In genomic region chr12:96371138-96371786, GRCh38 we compare ENCODE assay signal across 19 cellular contexts. TPM values are rescaled to one million over a fixed set of nuclear protein-coding genes. Genes with fewer than 3 reads are reported as not detected.
DNase-seq lines count a peak whose midpoint lies in the region; ATAC-seq and TF ChIP-seq lines count a peak whose summit lies in the region.
"Had no signal": no experiment of that assay in that cellular context is flagged by ENCODE, and none has a peak within 500 bp of the region (broad histone marks: within the 10 kb centered on the region; RNA-seq: fewer than 3 reads in every experiment).

No MANE protein-coding gene starts in this region.

- WGBS in upper lobe of left lung, 2 donors = 57 to 68% methylated on average over 5 of the region's 5 CpGs
- 73 to 77% methylated on average over 5 of the region's 5 CpGs for WGBS in esophagus squamous epithelium, 2 donors

- H3K4me3 Mint-ChIP-seq in mesothelial cell of epicardium = no peak overlapping the region
- H3K4me3 Mint-ChIP-seq: neural crest cell had no signal

- H3K9me3 ChIP-seq in left ventricle myocardium inferior (replicated peaks) (no peaks in the 10 kb centered on the region), right atrium auricular region (no peaks in the 10 kb centered on the region), upper lobe of left lung (no peaks in the 10 kb centered on the region), esophagus squamous epithelium (no peaks in the 10 kb centered on the region)

- H3K27me3 ChIP-seq in left ventricle myocardium inferior (ENCODE audit: low read depth) = no peaks in the 10 kb centered on the region
- H3K27me3 ChIP-seq in right atrium auricular region = no peaks in the 10 kb centered on the region
- no peaks in the 10 kb centered on the region for H3K27me3 ChIP-seq in brain microvascular endothelial cell (replicated peaks)
- no peaks in the 10 kb centered on the region for H3K27me3 ChIP-seq in upper lobe of left lung
- H3K27me3 ChIP-seq in esophagus squamous epithelium = no peaks in the 10 kb centered on the region
- H3K27me3 ChIP-seq: foreskin keratinocyte had no signal

- DNase-seq in left ventricle myocardium inferior = no peak
- DNase-seq in right atrium auricular region (ENCODE audit: low spot score) = no peak
- DNase-seq in brain microvascular endothelial cell = no peak
- DNase-seq in mesothelial cell of epicardium (ENCODE audit: low spot score in 2 of 2, unreplicated experiment in 2 of 2) = no peak
- DNase-seq in upper lobe of left lung = peak in 1 of 2 donors; percentile 32
- DNase-seq in DMS114 treated with DMSO at 0.1 percent for 48 hours (lab: John Stamatoyannopoulos, UW; ENCODE audit: unreplicated experiment) = no peak
- no peak for DNase-seq in activated CD8-positive, alpha-beta memory T cell treated with anti-CD3 and anti-CD28 coated beads for 24 hours
- no peak for DNase-seq in esophagus squamous epithelium (lab: John Stamatoyannopoulos, UW)
- DNase-seq: activated CD4-positive, CD25-positive, alpha-beta regulatory T cell treated with anti-CD3 and anti-CD28 coated beads, Interleukin-2, amount 50 U/mL, for 72 hours; activated CD8-positive, alpha-beta memory T cell treated with anti-CD3 and anti-CD28 coated beads, Interleukin-2, amount 50 U/mL, for 4 hours; activated naive CD4-positive, alpha-beta T cell treated with anti-CD3 and anti-CD28 coated beads, Interleukin-2, amount 50 U/mL, for 16 hours; effector CD4-positive, alpha-beta T cell; EL; foreskin keratinocyte; KBM-7; left ventricle myocardium superior; SHP77; substantia nigra had no signal

- peaks cover 56% of the 10 kb centered on the region for H3K4me1 Mint-ChIP-seq in mesothelial cell of epicardium

- no peak for ATAC-seq in upper lobe of left lung (ENCODE audit: low FRiP score in 2 of 2)
- ATAC-seq: foreskin keratinocyte, left ventricle myocardium superior had no signal

- TF ChIP-seq CTCF in left ventricle myocardium inferior (IDR thresholded peaks at IDR 0.05; ENCODE audit: borderline replicate concordance) = no peak
- TF ChIP-seq CTCF in right atrium auricular region (IDR thresholded peaks at IDR 0.05) = no peak
- TF ChIP-seq CTCF in brain microvascular endothelial cell (IDR thresholded peaks at IDR 0.05; ENCODE audit: low read depth, low read length, missing control alignments) = no peak
- no peak for TF ChIP-seq CTCF in mesothelial cell of epicardium (IDR thresholded peaks at IDR 0.05; ENCODE audit: unreplicated experiment)
- no peak for TF ChIP-seq CTCF in upper lobe of left lung (IDR thresholded peaks at IDR 0.05)
- no peak for TF ChIP-seq CTCF in esophagus squamous epithelium (IDR thresholded peaks at IDR 0.05)

- no peaks in the 10 kb centered on the region for H3K9me3 Mint-ChIP-seq in mesothelial cell of epicardium
- H3K9me3 Mint-ChIP-seq: neural crest cell had no signal

- no peaks in the 10 kb centered on the region for H3K27me3 Mint-ChIP-seq in mesothelial cell of epicardium (ENCODE audit: low read depth)

- TF ChIP-seq POLR2A in upper lobe of left lung (IDR thresholded peaks at IDR 0.05) = no peak
- no peak for TF ChIP-seq POLR2A in esophagus squamous epithelium (IDR thresholded peaks at IDR 0.05)

- H3K36me3 Mint-ChIP-seq in mesothelial cell of epicardium = no peaks in the 10 kb centered on the region

- H3K36me3 ChIP-seq in left ventricle myocardium inferior = no peaks in the 10 kb centered on the region
- no peaks in the 10 kb centered on the region for H3K36me3 ChIP-seq in right atrium auricular region
- no peaks in the 10 kb centered on the region for H3K36me3 ChIP-seq in brain microvascular endothelial cell (replicated peaks)
- no peaks in the 10 kb centered on the region for H3K36me3 ChIP-seq in upper lobe of left lung
- no peaks in the 10 kb centered on the region for H3K36me3 ChIP-seq in esophagus squamous epithelium

- H3K27ac ChIP-seq in left ventricle myocardium inferior (replicated peaks) (peak overlapping the region; percentile 39), right atrium auricular region (no peak overlapping the region), brain microvascular endothelial cell (peak overlapping the region; percentile 16), upper lobe of left lung (peak overlapping the region in 3 of 4 donors; percentile 33 to 55 (median 40)), esophagus squamous epithelium (no peak overlapping the region)
- H3K27ac ChIP-seq: foreskin keratinocyte had no signal

- H3K4me1 ChIP-seq in left ventricle myocardium inferior (peaks cover 94% of the 10 kb centered on the region), right atrium auricular region (peaks cover 0 to 70% of the 10 kb centered on the region in 2 donors), upper lobe of left lung (peaks cover 45 to 66% (median 56%) of the 10 kb centered on the region in 4 donors), esophagus squamous epithelium (peaks cover 5 to 94% (median 34%) of the 10 kb centered on the region in 3 donors)

- in situ Hi-C loops in brain microvascular endothelial cell (cut with HindIII; ENCODE audit: low pct_ligation_motif_present, low sequenced_read_pairs) = no loop called here

- no peak for TF ChIP-seq EP300 in upper lobe of left lung (IDR thresholded peaks at IDR 0.05)

- H3K4me3 ChIP-seq in left ventricle myocardium inferior = no peak overlapping the region
- H3K4me3 ChIP-seq in right atrium auricular region = no peak overlapping the region
- H3K4me3 ChIP-seq in brain microvascular endothelial cell (ENCODE audit: low read depth, low read length) = no peak overlapping the region
- H3K4me3 ChIP-seq in upper lobe of left lung = no peak overlapping the region
- no peak overlapping the region for H3K4me3 ChIP-seq in esophagus squamous epithelium

- intact Hi-C loops in left ventricle myocardium inferior (cut with micrococcal nuclease) = no loop called here
- intact Hi-C loops in esophagus squamous epithelium (cut with DNase I) = no loop called here

- peak overlapping the region; percentile 86 for H3K27ac Mint-ChIP-seq in mesothelial cell of epicardium

RNA-seq across cellular contexts. Expression of gene CDK17, which starts 29.0 kb away (rescaled TPM):
- total RNA-seq in left ventricle myocardium inferior (15.9 TPM), right atrium auricular region (10 to 100 TPM; 20.9 to 27.1 TPM), mesothelial cell of epicardium (38.9 to 40.5 TPM (median 39.1 TPM) in 3 replicates), upper lobe of left lung (10 to 100 TPM; 31.5 to 71.8 (median 42.5) TPM), esophagus squamous epithelium (10 to 100 TPM; 15.4 to 37.4 (median 19.9) TPM)

Comparison
In these comparisons a context has a peak if more than half of its experiments do, and no peak if none do; other contexts are left out.
1. H3K27ac ChIP-seq: peak in left ventricle myocardium inferior (single experiment), brain microvascular endothelial cell (single experiment) and upper lobe of left lung (3 of 4); none in right atrium auricular region (0 of 2) and esophagus squamous epithelium (0 of 4).